ENCODE assay signal across 33 cellular contexts in genomic region chr7:85475476-85475875, GRCh38.
"Had no signal": no experiment of that assay in that cellular context is flagged by ENCODE, and none has a peak within 500 bp of the region (broad histone marks: within the 10 kb centered on the region; RNA-seq: fewer than 3 reads in every experiment).

No MANE protein-coding gene starts in this region.

- H3K27me3 ChIP-seq: adrenal gland, ascending aorta, body of pancreas, brain microvascular endothelial cell, breast epithelium, cardiac muscle cell had no signal

- H3K4me1 ChIP-seq: adrenal gland, ascending aorta, body of pancreas, breast epithelium had no signal

- H3K36me3 ChIP-seq: adrenal gland, ascending aorta, brain microvascular endothelial cell, breast epithelium, cardiac muscle cell had no signal

- DNase-seq: activated effector memory CD4-positive, alpha-beta T cell treated with anti-CD3 and anti-CD28 coated beads, Interleukin-2, amount 50 U/mL, for 16 hours; activated effector memory CD4-positive, alpha-beta T cell treated with Interleukin-2 at 50 U/mL for 16 hours; activated gamma-delta T cell; activated gamma-delta T cell treated with Interleukin-2 at 50 U/mL for 16 hours; activated naive CD4-positive, alpha-beta T cell; activated naive CD4-positive, alpha-beta T cell treated with anti-CD3 and anti-CD28 coated beads for 36 hours; activated naive CD4-positive, alpha-beta T cell treated with anti-CD3 and anti-CD28 coated beads, Interleukin-2, amount 10 ng/mL, durations not matched to agents 7 days and 5 days; activated naive CD4-positive, alpha-beta T cell treated with anti-CD3 and anti-CD28 coated beads, Interleukin-2, amount 50 U/mL, for 16 hours; activated naive CD4-positive, alpha-beta T cell treated with Interleukin-2 at 50 U/mL for 16 hours; activated naive CD8-positive, alpha-beta T cell treated with anti-CD3 and anti-CD28 coated beads for 36 hours; activated naive CD8-positive, alpha-beta T cell treated with anti-CD3 and anti-CD28 coated beads, Interleukin-2, amount 10 ng/mL, durations not matched to agents 7 days and 5 days; activated naive CD8-positive, alpha-beta T cell treated with anti-CD3 and anti-CD28 coated beads, Interleukin-2, amount 50 U/mL, for 24 hours; activated T-cell treated with anti-CD3 and anti-CD28 coated beads, Interleukin-2, amount 50 U/mL, for 1 hour; activated T-cell treated with anti-CD3 and anti-CD28 coated beads, Interleukin-2, amount 50 U/mL, for 24 hours; activated T-cell treated with anti-CD3 and anti-CD28 coated beads, Interleukin-2, amount 50 U/mL, for 4 hours; activated T-cell treated with anti-CD3 and anti-CD28 coated beads, Interleukin-2, amount 50 U/mL, for 48 hours; activated T-cell treated with anti-CD3 and anti-CD28 coated beads, Interleukin-2, amount 50 U/mL, for 72 hours; adrenal gland; amniotic stem cell; amygdala; anterior cingulate cortex; aorta; body of pancreas; brain microvascular endothelial cell; central memory CD4-positive, alpha-beta T cell; cerebellar nuclear complex had no signal

- H3K9me3 ChIP-seq: adrenal gland, ascending aorta, body of pancreas, breast epithelium had no signal

- ATAC-seq: activated naive CD4-positive, alpha-beta T cell treated with anti-CD3 and anti-CD28 coated beads, Interleukin-2, amount 50 U/mL, for 72 hours; activated naive CD8-positive, alpha-beta T cell treated with anti-CD3 and anti-CD28 coated beads, Interleukin-2, amount 50 U/mL, for 24 hours; activated T-cell treated with anti-CD3 and anti-CD28 coated beads, Interleukin-2, amount 50 U/mL, for 4 hours; activated T-cell treated with anti-CD3 and anti-CD28 coated beads, Interleukin-2, amount 50 U/mL, for 72 hours; activated T-helper 17 cell treated with anti-CD3 and anti-CD28 coated beads, Interleukin-2, amount 50 U/mL, for 72 hours; body of pancreas had no signal

- FAIRE-seq: astrocyte, bronchial epithelial cell had no signal

- H3K4me3 ChIP-seq: adrenal gland, ascending aorta, body of pancreas, breast epithelium, cardiac muscle cell had no signal

- H3K27ac ChIP-seq: adrenal gland, ascending aorta, body of pancreas, brain microvascular endothelial cell, breast epithelium, cardiac muscle cell had no signal
